Comparison of ENCODE assay signal across 25 cellular contexts in genomic region chr3:65265942-65266341, GRCh38.
"Had no signal": no experiment of that assay in that cellular context is flagged by ENCODE, and none has a peak within 500 bp of the region (broad histone marks: within the 10 kb centered on the region; RNA-seq: fewer than 3 reads in every experiment).

No MANE protein-coding gene starts in this region.

- H3K4me3 Mint-ChIP-seq: activated CD4-positive, alpha-beta T cell treated with anti-CD3 and anti-CD28 coated beads, Interleukin-2, amount 10 ng/mL, durations not matched to agents 7 days and 5 days; activated CD8-positive, alpha-beta memory T cell treated with anti-CD3 and anti-CD28 coated beads, Interleukin-2, amount 10 ng/mL, durations not matched to agents 7 days and 5 days; activated CD8-positive, alpha-beta T cell treated with anti-CD3 and anti-CD28 coated beads for 36 hours; activated naive CD4-positive, alpha-beta T cell treated with anti-CD3 and anti-CD28 coated beads, Interleukin-2, amount 50 U/mL, for 24 hours; immature natural killer cell; natural killer cell; T-cell; T-helper 2 cell treated with Interferon-gamma antibody and Interleukin-4, amounts not matched to agents 5 μg/mL and 100 μg/mL, for 36 hours had no signal

- H3K27ac ChIP-seq: ascending aorta, foreskin keratinocyte, lower lobe of right lung, thoracic aorta, upper lobe of right lung, VCaP had no signal

- H3K9me2 ChIP-seq: SK-N-SH had no signal

- H3K36me3 ChIP-seq: ascending aorta, lower lobe of right lung, thoracic aorta, upper lobe of right lung had no signal

- H3K9me3 Mint-ChIP-seq: activated CD4-positive, alpha-beta T cell treated with anti-CD3 and anti-CD28 coated beads, Interleukin-2, amount 10 ng/mL, durations not matched to agents 7 days and 5 days had no signal

- H3K4me2 ChIP-seq: SK-N-SH had no signal

- H3K9me3 ChIP-seq: SK-N-SH, thoracic aorta, upper lobe of right lung had no signal

- ATAC-seq: activated CD4-positive, CD25-positive, alpha-beta regulatory T cell treated with anti-CD3 and anti-CD28 coated beads, Interleukin-2, amount 50 U/mL, for 24 hours; activated CD8-positive, alpha-beta memory T cell treated with anti-CD3 and anti-CD28 coated beads, Interleukin-2, amount 10 ng/mL, durations not matched to agents 7 days and 5 days; activated CD8-positive, alpha-beta T cell treated with anti-CD3 and anti-CD28 coated beads for 36 hours; foreskin keratinocyte; left lobe of liver; lower lobe of right lung; natural killer cell; T-cell; upper lobe of right lung had no signal

- H3K4me3 ChIP-seq: ascending aorta, lower lobe of right lung, thoracic aorta, upper lobe of right lung had no signal

- DNase-seq: activated CD4-positive, alpha-beta T cell treated with anti-CD3 and anti-CD28 coated beads, Interleukin-2, amount 10 ng/mL, durations not matched to agents 7 days and 5 days; activated CD8-positive, alpha-beta memory T cell treated with anti-CD3 and anti-CD28 coated beads, Interleukin-2, amount 10 ng/mL, durations not matched to agents 7 days and 5 days; activated CD8-positive, alpha-beta T cell treated with anti-CD3 and anti-CD28 coated beads for 36 hours; activated gamma-delta T cell; activated T-cell treated with anti-CD3 and anti-CD28 coated beads for 4 hours; cortex of kidney; erythroblast; foreskin keratinocyte; immature natural killer cell; lower lobe of right lung; natural killer cell; nucleus accumbens; retina; SK-N-SH; stimulated activated CD4-positive, alpha-beta T cell treated with anti-CD3 and anti-CD28 coated beads, Interleukin-4, amount 100 ng/mL, for 24 hours; stimulated activated naive CD4-positive, alpha-beta T cell treated with Interleukin-2 at 50 U/mL for 16 hours; T-cell; upper lobe of right lung had no signal

- H3K4me1 Mint-ChIP-seq: activated CD4-positive, alpha-beta T cell treated with anti-CD3 and anti-CD28 coated beads, Interleukin-2, amount 10 ng/mL, durations not matched to agents 7 days and 5 days; activated CD8-positive, alpha-beta memory T cell treated with anti-CD3 and anti-CD28 coated beads, Interleukin-2, amount 10 ng/mL, durations not matched to agents 7 days and 5 days; activated naive CD4-positive, alpha-beta T cell treated with anti-CD3 and anti-CD28 coated beads, Interleukin-2, amount 50 U/mL, for 24 hours; immature natural killer cell; natural killer cell; T-cell had no signal

- H3K27ac Mint-ChIP-seq: activated CD4-positive, alpha-beta T cell treated with anti-CD3 and anti-CD28 coated beads, Interleukin-2, amount 10 ng/mL, durations not matched to agents 7 days and 5 days; activated CD8-positive, alpha-beta memory T cell treated with anti-CD3 and anti-CD28 coated beads, Interleukin-2, amount 10 ng/mL, durations not matched to agents 7 days and 5 days; activated CD8-positive, alpha-beta T cell treated with anti-CD3 and anti-CD28 coated beads for 36 hours; activated naive CD4-positive, alpha-beta T cell treated with anti-CD3 and anti-CD28 coated beads, Interleukin-2, amount 50 U/mL, for 24 hours; immature natural killer cell; natural killer cell; T-cell; T-helper 2 cell treated with Interferon-gamma antibody and Interleukin-4, amounts not matched to agents 5 μg/mL and 100 μg/mL, for 36 hours had no signal

- H3K36me3 Mint-ChIP-seq: activated CD8-positive, alpha-beta memory T cell treated with anti-CD3 and anti-CD28 coated beads, Interleukin-2, amount 10 ng/mL, durations not matched to agents 7 days and 5 days; activated naive CD4-positive, alpha-beta T cell treated with anti-CD3 and anti-CD28 coated beads, Interleukin-2, amount 50 U/mL, for 24 hours; immature natural killer cell; natural killer cell; T-cell had no signal

- H3K4me1 ChIP-seq: ascending aorta, foreskin keratinocyte, lower lobe of right lung, upper lobe of right lung had no signal

- H3K27me3 Mint-ChIP-seq: activated CD4-positive, alpha-beta T cell treated with anti-CD3 and anti-CD28 coated beads, Interleukin-2, amount 10 ng/mL, durations not matched to agents 7 days and 5 days; activated CD8-positive, alpha-beta memory T cell treated with anti-CD3 and anti-CD28 coated beads, Interleukin-2, amount 10 ng/mL, durations not matched to agents 7 days and 5 days; activated CD8-positive, alpha-beta T cell treated with anti-CD3 and anti-CD28 coated beads for 36 hours; activated naive CD4-positive, alpha-beta T cell treated with anti-CD3 and anti-CD28 coated beads, Interleukin-2, amount 50 U/mL, for 24 hours; T-cell had no signal

- H3K27me3 ChIP-seq: ascending aorta, upper lobe of right lung had no signal
